In the genomic region with DNA sequence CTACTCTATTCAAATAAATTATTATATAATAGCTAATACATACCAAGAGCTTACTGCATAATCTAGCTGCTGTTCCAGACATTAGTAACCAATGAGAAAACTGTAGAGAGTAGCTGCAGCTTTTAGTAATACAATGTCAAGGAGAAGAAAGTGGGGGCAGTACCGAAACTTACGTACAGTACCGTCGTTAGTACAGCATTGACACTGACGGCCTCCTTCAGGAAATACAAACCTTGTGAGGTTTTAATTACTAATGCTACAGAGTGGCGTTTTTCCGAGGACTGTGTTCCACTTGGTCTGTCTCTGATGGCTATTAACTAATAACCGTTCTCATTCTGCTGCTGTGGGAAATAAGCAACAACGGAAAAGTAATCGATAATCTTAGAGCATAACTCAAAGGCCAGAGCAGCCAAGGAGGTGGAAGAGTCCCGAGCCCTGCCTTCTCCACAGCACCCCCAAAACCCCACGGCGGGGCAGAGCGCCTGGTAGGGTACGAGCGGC, we compare ENCODE assay signal across 8 cellular contexts. TPM values are rescaled to one million over a fixed set of nuclear protein-coding genes. Genes with fewer than 3 reads are reported as not detected.
A peak's percentile ranks its signal among the peaks of the same experiment; 100 is the strongest.
DNase-seq lines count a peak whose midpoint lies in the region; ATAC-seq, FAIRE-seq and TF ChIP-seq lines count a peak whose summit lies in the region.

No MANE protein-coding gene starts in this region.

- no peaks in the 10 kb centered on the region for H3K9me3 ChIP-seq in adrenal gland (replicated peaks in 1 of 3)
- no peaks in the 10 kb centered on the region for H3K9me3 ChIP-seq in iPS-15b (ENCODE audit: control insufficient read depth, insufficient read depth, low read length)
- no peaks in the 10 kb centered on the region for H3K9me3 ChIP-seq in small intestine (ENCODE audit: control insufficient read depth, low read depth)

- H3K4me3 ChIP-seq in adrenal gland, result peak overlapping the region; percentile 15 to 75 (median 49)
- H3K4me3 ChIP-seq in iPS-15b (ENCODE audit: low read depth, low read length), result peak overlapping the region; percentile 45
- peak overlapping the region; percentile 83 to 92 for H3K4me3 ChIP-seq in small intestine (ENCODE audit: low read depth in 1 of 2, low read length in 2 of 2)

- intact Hi-C loops in adrenal gland (cut with DNase I), result no loop called here

- H3K9ac ChIP-seq in iPS-15b (ENCODE audit: low read depth, low read length), result no peak overlapping the region

- no peak for TF ChIP-seq POLR2A in adrenal gland (IDR thresholded peaks at IDR 0.05)

- FAIRE-seq in small intestine (lab: Jason Lieb, UNC), result no peak

- peak; percentile 38 for DNase-seq in CD1c-positive myeloid dendritic cell (ENCODE audit: extremely low spot score)
- DNase-seq in NCI-H526 treated with DMSO at 0.1 percent for 48 hours (lab: John Stamatoyannopoulos, UW), result peak; percentile 44
- DNase-seq in adrenal gland, result peak in 1 of 7 donors; percentile 12
- peak; percentile 58 for DNase-seq in small intestine
- no peak for DNase-seq in HK-2 (ENCODE audit: unreplicated experiment)

- no peak for TF ChIP-seq CTCF in adrenal gland (IDR thresholded peaks at IDR 0.05)

- WGBS in adrenal gland, 4 donors, result 0 to 2% (median 0%) methylated on average over 10 to 16 of the region's 16 CpGs
- 0% methylated on average over 15 to 16 of the region's 16 CpGs for WGBS in small intestine, 3 donors

- peaks cover 3 to 6% of the 10 kb centered on the region in 2 donors for H3K4me1 ChIP-seq in adrenal gland (replicated peaks in 1 of 2)
- peaks cover 4% of the 10 kb centered on the region for H3K4me1 ChIP-seq in iPS-15b (ENCODE audit: control insufficient read depth, insufficient read depth, low read length)
- peaks cover 2 to 3% of the 10 kb centered on the region in 2 donors for H3K4me1 ChIP-seq in small intestine (ENCODE audit: control insufficient read depth in 2 of 2, insufficient read depth in 1 of 2, low read depth in 1 of 2, low read length in 1 of 2)

- peak; percentile 41 for ATAC-seq in GM18519 (IDR thresholded peaks at IDR 0.05; ENCODE audit: low FRiP score, unreplicated experiment)
- peak; percentile 38 for ATAC-seq in HG02970 (IDR thresholded peaks at IDR 0.05; ENCODE audit: low FRiP score, unreplicated experiment)

- H3K27me3 ChIP-seq in adrenal gland, result no peaks in the 10 kb centered on the region
- H3K27me3 ChIP-seq in iPS-15b (ENCODE audit: control insufficient read depth, insufficient read depth, low read length), result peaks cover 62% of the 10 kb centered on the region
- no peaks in the 10 kb centered on the region for H3K27me3 ChIP-seq in small intestine (ENCODE audit: control insufficient read depth in 2 of 2, insufficient read depth in 2 of 2, low read length in 2 of 2)

- H3K27ac ChIP-seq in adrenal gland, result peak overlapping the region in 4 of 5 donors; percentile 44 to 78 (median 56)
- peak overlapping the region; percentile 81 to 90 for H3K27ac ChIP-seq in small intestine (ENCODE audit: low read depth in 1 of 2, low read length in 1 of 2)

- H3K36me3 ChIP-seq in adrenal gland (replicated peaks in 1 of 2) (no peaks in the 10 kb centered on the region), iPS-15b (ENCODE audit: control insufficient read depth, insufficient read depth, low read length) (no peaks in the 10 kb centered on the region), small intestine (ENCODE audit: control insufficient read depth in 2 of 2, insufficient read depth in 2 of 2, low read length in 2 of 2) (no peaks in the 10 kb centered on the region)

RNA-seq across cellular contexts. Expression of gene PM20D2, which starts 0.3 kb away (rescaled TPM):
- total RNA-seq in adrenal gland, result 10 to 100 TPM in 1 of 8 donors, 1 to 10 TPM in 7; 4.3 to 10.0 (median 6.6) TPM
- 1 to 10 TPM; 1.8 to 7.1 (median 2.3) TPM for polyA plus RNA-seq in adrenal gland
- 10 to 100 TPM in 1 of 3 donors, 1 to 10 TPM in 2; 2.4 to 10.4 (median 4.7) TPM for polyA plus RNA-seq in small intestine

RNA-seq across cellular contexts. Expression of gene SRSF12, which starts 27.6 kb away (rescaled TPM):
- total RNA-seq in adrenal gland, result 1 to 10 TPM in 2 of 8 donors, under 1 TPM in 5, not detected in 1; 0.26 to 2.2 (median 0.75) TPM
- 1 to 10 TPM in 1 of 3 donors, under 1 TPM in 2; 0.72 to 1.4 (median 0.91) TPM for polyA plus RNA-seq in adrenal gland
- under 1 TPM in 1 of 3 donors, not detected in 2; 0.15 TPM for polyA plus RNA-seq in small intestine
